Comparison of ENCODE assay signal across 15 cellular contexts in the genomic region with DNA sequence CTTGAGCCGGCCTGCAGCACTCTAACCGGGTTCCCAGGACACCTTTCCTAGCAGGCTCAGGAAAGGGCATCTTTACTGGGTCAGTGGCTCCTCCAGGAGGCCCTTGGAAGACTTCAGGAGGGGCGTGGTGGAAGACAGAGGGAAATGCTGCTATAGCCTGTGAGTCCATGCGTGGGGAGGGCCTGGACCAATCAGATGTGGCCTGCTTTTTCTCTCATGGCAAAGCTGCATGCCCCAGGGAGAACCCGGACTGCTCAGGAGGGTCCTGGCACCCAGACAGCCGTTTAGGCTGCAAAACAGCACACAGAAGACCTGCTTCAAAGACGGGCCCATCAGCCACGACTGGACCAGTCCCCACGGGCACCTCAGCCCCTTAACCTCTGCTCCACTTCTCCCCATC.
"Had no signal": no experiment of that assay in that cellular context is flagged by ENCODE, and none has a peak within 500 bp of the region (broad histone marks: within the 10 kb centered on the region; RNA-seq: fewer than 3 reads in every experiment).

No MANE protein-coding gene starts in this region.

- H3K27ac ChIP-seq: lower lobe of right lung, psoas muscle, WERI-Rb-1 had no signal

- H3K27ac Mint-ChIP-seq: activated CD8-positive, alpha-beta T cell treated with anti-CD3 and anti-CD28 coated beads, Interleukin-2, amount 10 ng/mL, durations not matched to agents 7 days and 5 days; activated naive CD4-positive, alpha-beta T cell treated with anti-CD3 and anti-CD28 coated beads, Interleukin-2, amount 10 ng/mL, durations not matched to agents 7 days and 5 days; activated T-helper 2 cell treated with anti-CD3 and anti-CD28 coated beads, Interferon-gamma antibody, Interleukin-2, Interleukin-4, amounts not matched to agents 10 μg/mL and 5 μg/mL and 100 μg/mL, durations not matched to agents 14 hours and 24 hours and 36 hours; dendritic cell treated with granulocyte-macrophage colony-stimulating factor and Interleukin-4, amounts not matched to agents 40 ng/mL and 50 ng/mL, for 4 days had no signal

- H3K36me3 ChIP-seq: lower lobe of right lung had no signal

- H3K9me3 ChIP-seq: lower lobe of right lung, psoas muscle had no signal

- H3K4me1 ChIP-seq: lower lobe of right lung, psoas muscle had no signal

- H3K27me3 Mint-ChIP-seq: activated naive CD4-positive, alpha-beta T cell treated with anti-CD3 and anti-CD28 coated beads, Interleukin-2, amount 10 ng/mL, durations not matched to agents 7 days and 5 days; dendritic cell treated with granulocyte-macrophage colony-stimulating factor and Interleukin-4, amounts not matched to agents 40 ng/mL and 50 ng/mL, for 4 days; naive thymus-derived CD4-positive, alpha-beta T cell; stimulated activated naive CD8-positive, alpha-beta T cell treated with anti-CD3 and anti-CD28 coated beads, Interleukin-15, Interleukin-2, amounts not matched to agents 100 ng/mL and 50 ng/mL, for 24 hours had no signal

- ATAC-seq: activated CD8-positive, alpha-beta T cell treated with anti-CD3 and anti-CD28 coated beads, Interleukin-2, amount 10 ng/mL, durations not matched to agents 7 days and 5 days; lower lobe of right lung; naive thymus-derived CD4-positive, alpha-beta T cell; psoas muscle had no signal

- H3K4me3 ChIP-seq: lower lobe of right lung, psoas muscle had no signal

- H3K4me1 Mint-ChIP-seq: activated naive CD4-positive, alpha-beta T cell treated with anti-CD3 and anti-CD28 coated beads, Interleukin-2, amount 10 ng/mL, durations not matched to agents 7 days and 5 days had no signal

- H3K9me3 Mint-ChIP-seq: dendritic cell treated with granulocyte-macrophage colony-stimulating factor and Interleukin-4, amounts not matched to agents 40 ng/mL and 50 ng/mL, for 4 days; naive thymus-derived CD4-positive, alpha-beta T cell had no signal

- H3K4me3 Mint-ChIP-seq: activated CD8-positive, alpha-beta T cell treated with anti-CD3 and anti-CD28 coated beads, Interleukin-2, amount 10 ng/mL, durations not matched to agents 7 days and 5 days; activated naive CD4-positive, alpha-beta T cell treated with anti-CD3 and anti-CD28 coated beads, Interleukin-2, amount 10 ng/mL, durations not matched to agents 7 days and 5 days; dendritic cell treated with granulocyte-macrophage colony-stimulating factor and Interleukin-4, amounts not matched to agents 40 ng/mL and 50 ng/mL, for 4 days; naive thymus-derived CD4-positive, alpha-beta T cell; stimulated activated naive CD8-positive, alpha-beta T cell treated with anti-CD3 and anti-CD28 coated beads, Interleukin-15, Interleukin-2, amounts not matched to agents 100 ng/mL and 50 ng/mL, for 24 hours had no signal

- DNase-seq: activated CD4-positive, alpha-beta T cell treated with anti-CD3 and anti-CD28 coated beads for 4 hours; activated CD8-positive, alpha-beta T cell treated with anti-CD3 and anti-CD28 coated beads, Interleukin-2, amount 10 ng/mL, durations not matched to agents 7 days and 5 days; activated naive CD4-positive, alpha-beta T cell treated with anti-CD3 and anti-CD28 coated beads, Interleukin-2, amount 10 ng/mL, durations not matched to agents 7 days and 5 days; activated T-cell treated with anti-CD3 and anti-CD28 coated beads for 4 hours; central memory CD4-positive, alpha-beta T cell; hypothalamus; lower lobe of right lung; naive thymus-derived CD4-positive, alpha-beta T cell; psoas muscle; stimulated activated CD4-positive, alpha-beta T cell treated with anti-CD3 and anti-CD28 coated beads, Interleukin-4, amount 100 ng/mL, for 1 hour; T-helper 1 cell; WERI-Rb-1 had no signal
